ENCODE assay signal across 8 cellular contexts in the genomic region with DNA sequence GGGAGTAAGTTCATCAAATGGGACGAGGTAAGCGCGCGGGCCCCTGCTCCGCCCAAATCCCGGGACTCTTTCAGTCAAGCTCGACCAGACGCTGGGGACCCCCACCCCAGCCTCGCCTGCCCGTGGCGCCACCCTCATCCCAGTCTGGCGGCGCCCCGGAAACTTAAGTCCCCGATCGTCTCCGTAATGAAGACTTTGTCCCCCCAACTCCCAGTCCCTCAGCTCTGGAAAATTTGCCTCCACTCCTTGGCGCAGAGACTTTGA. TPM values are rescaled to one million over a fixed set of nuclear protein-coding genes. Genes with fewer than 3 reads are reported as not detected.
DNase-seq lines count a peak whose midpoint lies in the region; ATAC-seq, FAIRE-seq and TF ChIP-seq lines count a peak whose summit lies in the region.

No MANE protein-coding gene starts in this region.

- no peak for FAIRE-seq in HTR-8/SVneo (lab: Jason Lieb, UNC)

- H3K27ac ChIP-seq in left lung, result peak overlapping the region; percentile 56 to 73
- no peak overlapping the region for H3K27ac ChIP-seq in thymus (ENCODE audit: low read depth)

- peaks cover 25% of the 10 kb centered on the region for H3K4me1 Mint-ChIP-seq in activated CD4-positive, alpha-beta T cell treated with anti-CD3 and anti-CD28 coated beads, Interleukin-2, amount 10 ng/mL, durations not matched to agents 7 days and 5 days
- H3K4me1 Mint-ChIP-seq in activated naive CD8-positive, alpha-beta T cell (ENCODE audit: low read depth), result peaks cover 15% of the 10 kb centered on the region

- H3K27me3 ChIP-seq in left lung, result no peaks in the 10 kb centered on the region
- peaks cover 4% of the 10 kb centered on the region for H3K27me3 ChIP-seq in thymus (ENCODE audit: control insufficient read depth, insufficient read depth)

- no peak for TF ChIP-seq CTCF in left lung (IDR thresholded peaks at IDR 0.05)

- ATAC-seq in left lung, result no peak

- H3K4me3 ChIP-seq in left lung, result peak overlapping the region; percentile 82 to 87
- H3K4me3 ChIP-seq in thymus (ENCODE audit: low read length), result peak overlapping the region; percentile 77

- H3K9me3 ChIP-seq in left lung, result no peaks in the 10 kb centered on the region
- H3K9me3 ChIP-seq in thymus (ENCODE audit: control insufficient read depth), result no peaks in the 10 kb centered on the region

- H3K4me3 Mint-ChIP-seq in activated CD4-positive, alpha-beta T cell treated with anti-CD3 and anti-CD28 coated beads, Interleukin-2, amount 10 ng/mL, durations not matched to agents 7 days and 5 days, result peak overlapping the region; percentile 82
- H3K4me3 Mint-ChIP-seq in activated naive CD8-positive, alpha-beta T cell, result peak overlapping the region; percentile 89

- H3K27me3 Mint-ChIP-seq in activated CD4-positive, alpha-beta T cell treated with anti-CD3 and anti-CD28 coated beads, Interleukin-2, amount 10 ng/mL, durations not matched to agents 7 days and 5 days, result no peaks in the 10 kb centered on the region
- no peaks in the 10 kb centered on the region for H3K27me3 Mint-ChIP-seq in activated naive CD8-positive, alpha-beta T cell

- peaks cover 0 to 25% of the 10 kb centered on the region in 2 donors for H3K36me3 ChIP-seq in left lung
- peaks cover 22% of the 10 kb centered on the region for H3K36me3 ChIP-seq in thymus (ENCODE audit: control insufficient read depth, insufficient read depth)

- H3K4me1 ChIP-seq in left lung (peaks cover 9 to 47% of the 10 kb centered on the region in 2 donors), thymus (ENCODE audit: control insufficient read depth, insufficient read depth, low read length) (peaks cover 18% of the 10 kb centered on the region)

- H3K27ac Mint-ChIP-seq in activated CD4-positive, alpha-beta T cell treated with anti-CD3 and anti-CD28 coated beads, Interleukin-2, amount 10 ng/mL, durations not matched to agents 7 days and 5 days, result peak overlapping the region; percentile 62
- H3K27ac Mint-ChIP-seq in activated naive CD8-positive, alpha-beta T cell, result peak overlapping the region; percentile 41

- H3K9me3 Mint-ChIP-seq in activated CD4-positive, alpha-beta T cell treated with anti-CD3 and anti-CD28 coated beads, Interleukin-2, amount 10 ng/mL, durations not matched to agents 7 days and 5 days, result no peaks in the 10 kb centered on the region
- no peaks in the 10 kb centered on the region for H3K9me3 Mint-ChIP-seq in activated naive CD8-positive, alpha-beta T cell (ENCODE audit: low read depth)

- CTCF ChIA-PET in activated CD4-positive, alpha-beta T cell treated with anti-CD3 and anti-CD28 coated beads, Interleukin-2, amount 10 ng/mL, durations not matched to agents 7 days and 5 days (lab: Charles Lee), result interaction anchor here (1.0 to 11.3 kb wide), 13 partner anchors 9 to 105 kb away, joined by 3 to 162 read pairs (median 8); a partner anchor contains a TSS

- POLR2A ChIA-PET in activated CD4-positive, alpha-beta T cell treated with anti-CD3 and anti-CD28 coated beads, Interleukin-2, amount 10 ng/mL, durations not matched to agents 7 days and 5 days (lab: Charles Lee), result no interaction called here

- intact Hi-C loops in left lung (cut with DNase I), result no loop called here

- WGBS in thymus, result under 1% methylated on average over 18 of the region's 18 CpGs

- DNase-seq in activated CD4-positive, alpha-beta T cell treated with anti-CD3 and anti-CD28 coated beads, Interleukin-2, amount 10 ng/mL, durations not matched to agents 7 days and 5 days, result no peak
- no peak for DNase-seq in activated CD4-positive, alpha-beta T cell treated with anti-CD3 and anti-CD28 coated beads, Interleukin-2, amount 50 U/mL, for 1 hour
- DNase-seq in left lung (no peak), HuH-7.5 (ENCODE audit: low spot score) (no peak), Ammon's horn (ENCODE audit: low spot score) (no peak), HTR-8/SVneo (ENCODE audit: insufficient read length, low spot score) (no peak)

- H3K36me3 Mint-ChIP-seq in activated CD4-positive, alpha-beta T cell treated with anti-CD3 and anti-CD28 coated beads, Interleukin-2, amount 10 ng/mL, durations not matched to agents 7 days and 5 days (ENCODE audit: low read depth), result no peaks in the 10 kb centered on the region
- no peaks in the 10 kb centered on the region for H3K36me3 Mint-ChIP-seq in activated naive CD8-positive, alpha-beta T cell

RNA-seq across cellular contexts. Expression of a gene that starts 0.3 kb away (rescaled TPM):
- 10 to 100 TPM; 11.6 to 12.4 TPM for total RNA-seq in activated CD4-positive, alpha-beta T cell treated with anti-CD3 and anti-CD28 coated beads, Interleukin-2, amount 10 ng/mL, durations not matched to agents 7 days and 5 days
- 10 to 100 TPM; 39.1 to 42.7 TPM for total RNA-seq in left lung
- 7.3 TPM for polyA plus RNA-seq in thymus

RNA-seq across cellular contexts. Expression of a gene that starts 4.9 kb away (rescaled TPM):
- total RNA-seq in activated CD4-positive, alpha-beta T cell treated with anti-CD3 and anti-CD28 coated beads, Interleukin-2, amount 10 ng/mL, durations not matched to agents 7 days and 5 days, result 10 to 100 TPM; 81.1 to 86.0 TPM
- total RNA-seq in left lung, result 100 to 1,000 TPM; 154 to 200 TPM
- 105 TPM for polyA plus RNA-seq in thymus

RNA-seq across cellular contexts. Expression of a gene that starts 10.8 kb away (rescaled TPM):
- 10 to 100 TPM; 21.9 to 24.8 TPM for total RNA-seq in activated CD4-positive, alpha-beta T cell treated with anti-CD3 and anti-CD28 coated beads, Interleukin-2, amount 10 ng/mL, durations not matched to agents 7 days and 5 days
- total RNA-seq in left lung, result 10 to 100 TPM; 61.9 to 66.1 TPM
- polyA plus RNA-seq in thymus, result 128 TPM

RNA-seq across cellular contexts. Expression of a gene that starts 17.3 kb away (rescaled TPM):
- 10 to 100 TPM; 51.1 to 60.3 TPM for total RNA-seq in activated CD4-positive, alpha-beta T cell treated with anti-CD3 and anti-CD28 coated beads, Interleukin-2, amount 10 ng/mL, durations not matched to agents 7 days and 5 days
- 100 to 1,000 TPM; 107 to 132 TPM for total RNA-seq in left lung
- polyA plus RNA-seq in thymus, result 70.2 TPM

RNA-seq across cellular contexts. Expression of a gene that starts 21.3 kb away (rescaled TPM):
- 10 to 100 TPM; 39.5 to 40.5 TPM for total RNA-seq in activated CD4-positive, alpha-beta T cell treated with anti-CD3 and anti-CD28 coated beads, Interleukin-2, amount 10 ng/mL, durations not matched to agents 7 days and 5 days
- total RNA-seq in left lung, result 10 to 100 TPM; 26.0 to 43.3 TPM
- polyA plus RNA-seq in thymus, result 134 TPM
